2 cellular contexts compared by ENCODE assay signal in the genomic region with DNA sequence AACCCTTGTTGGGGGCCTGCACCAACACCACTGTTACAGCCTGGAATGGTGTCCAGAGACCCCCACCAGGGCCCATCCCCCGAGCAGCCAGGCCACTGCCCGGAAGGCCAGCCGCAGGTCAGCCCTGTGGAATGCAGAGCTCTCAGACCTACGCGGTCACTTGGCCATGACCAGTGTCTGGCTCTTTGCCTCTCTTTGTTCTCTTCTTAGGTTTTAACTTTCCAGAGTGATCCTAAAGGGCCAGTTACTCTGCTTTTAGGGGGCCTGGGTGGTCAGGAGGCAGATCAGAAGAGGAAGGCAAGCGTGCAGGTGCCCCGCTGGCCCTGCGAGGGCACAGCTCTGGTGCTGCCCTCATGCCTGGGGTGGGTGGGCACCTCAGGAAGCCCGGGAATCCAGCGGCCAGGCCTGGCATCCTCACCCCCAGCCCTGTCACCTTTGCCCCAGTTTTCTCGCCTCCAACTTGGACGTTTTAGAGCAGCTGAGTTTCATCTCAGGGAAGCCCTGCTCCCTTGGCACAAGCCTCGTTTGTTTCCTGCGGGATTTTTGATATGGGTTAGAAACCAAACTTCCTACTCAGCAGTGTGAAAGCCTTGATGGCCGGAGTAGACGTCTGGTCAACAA.
TF ChIP-seq lines count a peak whose summit lies in the region.

No MANE protein-coding gene starts in this region.

TF ChIP-seq in IMR-90, 13 proteins besides CTCF, POLR2A, EP300 and RAD21:
- no peak for TF ChIP-seq FOS (IDR thresholded peaks at IDR 0.05; ENCODE audit: low read depth, low read length)
- TF ChIP-seq SMC3 (IDR thresholded peaks at IDR 0.05; ENCODE audit: low read depth, low read length), result no peak
- no peak for TF ChIP-seq BHLHE40 (IDR thresholded peaks at IDR 0.05; ENCODE audit: low read depth, low read length)
- no peak for TF ChIP-seq MAFK (IDR thresholded peaks at IDR 0.05; ENCODE audit: low read depth, low read length)
- TF ChIP-seq CHD1 (IDR thresholded peaks at IDR 0.05; ENCODE audit: low read depth, low read length), result no peak
- TF ChIP-seq CEBPB (IDR thresholded peaks at IDR 0.05; ENCODE audit: low read depth, low read length), result no peak
- TF ChIP-seq RFX5 (IDR thresholded peaks at IDR 0.05; ENCODE audit: low read depth, low read length), result no peak
- no peak for TF ChIP-seq MAZ (IDR thresholded peaks at IDR 0.05; ENCODE audit: borderline replicate concordance, low read depth, low read length)
- TF ChIP-seq, protein P1, sequence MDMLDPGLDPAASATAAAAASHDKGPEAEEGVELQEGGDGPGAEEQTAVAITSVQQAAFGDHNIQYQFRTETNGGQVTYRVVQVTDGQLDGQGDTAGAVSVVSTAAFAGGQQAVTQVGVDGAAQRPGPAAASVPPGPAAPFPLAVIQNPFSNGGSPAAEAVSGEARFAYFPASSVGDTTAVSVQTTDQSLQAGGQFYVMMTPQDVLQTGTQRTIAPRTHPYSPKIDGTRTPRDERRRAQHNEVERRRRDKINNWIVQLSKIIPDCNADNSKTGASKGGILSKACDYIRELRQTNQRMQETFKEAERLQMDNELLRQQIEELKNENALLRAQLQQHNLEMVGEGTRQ (IDR thresholded peaks at IDR 0.05; ENCODE audit: low read depth, low read length), result no peak
- no peak for TF ChIP-seq ELK1 (IDR thresholded peaks at IDR 0.05; ENCODE audit: borderline replicate concordance, low read depth, low read length)
- no peak for TF ChIP-seq NFE2L2 (IDR thresholded peaks at IDR 0.05; ENCODE audit: low read depth, low read length)
- TF ChIP-seq MXI1 (IDR thresholded peaks at IDR 0.05; ENCODE audit: borderline replicate concordance, low read depth, low read length), result no peak

TF ChIP-seq in endothelial cell of umbilical vein, 7 proteins besides CTCF, POLR2A, EP300 and RAD21:
- TF ChIP-seq POLR2AphosphoS5 (IDR thresholded peaks at IDR 0.05; ENCODE audit: insufficient read depth, low read depth, low read length) (no peak), GATA2 (IDR thresholded peaks at IDR 0.05; ENCODE audit: insufficient read depth, insufficient read length, low read depth, low read length) (no peak), JUN (IDR thresholded peaks at IDR 0.05; ENCODE audit: borderline replicate concordance, insufficient read depth, insufficient read length, low read depth) (no peak), EZH2 (IDR thresholded peaks at IDR 0.05; ENCODE audit: borderline replicate concordance, low read depth, low read length, severe bottlenecking) (no peak), FOS (IDR thresholded peaks at IDR 0.05; ENCODE audit: borderline replicate concordance, insufficient read depth, low read length) (no peak), MYC (IDR thresholded peaks at IDR 0.05; ENCODE audit: low read depth, low read length) (no peak), MAX (IDR thresholded peaks at IDR 0.05; ENCODE audit: insufficient read depth, insufficient read length) (no peak)
TF ChIP-seq in endothelial cell of umbilical vein: peak in this region for 0.
